8 cellular contexts compared by ENCODE assay signal in genomic region chr19:15161028-15161984, GRCh38.
A peak's percentile ranks its signal among the peaks of the same experiment; 100 is the strongest.
DNase-seq lines count a peak whose midpoint lies in the region; ATAC-seq and TF ChIP-seq lines count a peak whose summit lies in the region.

No MANE protein-coding gene starts in this region.

- no peak for ATAC-seq in HG03457 (IDR thresholded peaks at IDR 0.05; ENCODE audit: unreplicated experiment)
- no peak for ATAC-seq in HG03280 (IDR thresholded peaks at IDR 0.05; ENCODE audit: unreplicated experiment)

- in situ Hi-C loops in ACHN (cut with HindIII; ENCODE audit: low pct_ligation_motif_present, low pct_unique_long_range_greater_than_20kb, low sequenced_read_pairs) = no loop called here

- TF ChIP-seq CTCF in GM12873 (IDR thresholded peaks at IDR 0.05; ENCODE audit: insufficient read depth, low read depth, low read length, missing control alignments) = peak; percentile 81

- peak; percentile 38 for DNase-seq in ACHN
- DNase-seq in NCI-H226 = peak; percentile 19
- peak; percentile 23 to 46 for DNase-seq in erythroblast (lab: John Stamatoyannopoulos, UW)
- DNase-seq in activated CD4-positive, alpha-beta T cell treated with anti-CD3 and anti-CD28 coated beads, Interleukin-2, amount 50 U/mL, for 1 hour = no peak
- no peak for DNase-seq in cerebellar cortex (ENCODE audit: low spot score)

- TF ChIP-seq POLR2A in erythroblast (IDR thresholded peaks at IDR 0.05; ENCODE audit: low read length) = no peak

Comparison
In these comparisons a context has a peak if more than half of its experiments do, and no peak if none do; other contexts are left out.
1. DNase-seq: peak in ACHN (single experiment), NCI-H226 (single experiment) and erythroblast (2 of 2); none in activated CD4-positive, alpha-beta T cell treated with anti-CD3 and anti-CD28 coated beads, Interleukin-2, amount 50 U/mL, for 1 hour (single experiment) and cerebellar cortex (single experiment).